9 cellular contexts compared by ENCODE assay signal in the genomic region with DNA sequence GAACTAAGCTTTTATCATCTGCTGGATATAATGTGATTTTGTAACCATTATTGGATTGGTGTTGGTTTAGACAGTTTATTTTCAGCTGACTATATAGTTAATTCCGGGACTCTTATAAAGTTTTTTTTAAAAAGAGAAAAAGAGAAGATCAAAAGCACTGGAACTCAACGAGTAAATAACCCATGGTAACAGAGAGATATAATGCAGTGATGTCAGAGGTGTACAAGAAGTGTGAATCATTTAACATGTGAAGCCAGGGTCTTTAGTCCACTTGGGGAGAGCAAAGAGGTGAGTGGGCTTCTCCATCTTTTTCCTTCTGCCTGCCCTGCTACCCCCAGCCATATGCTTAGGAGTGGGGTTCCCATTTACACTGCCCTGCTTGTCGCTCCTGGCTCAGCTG. TPM values are rescaled to one million over a fixed set of nuclear protein-coding genes. Genes with fewer than 3 reads are reported as not detected.
DNase-seq lines count a peak whose midpoint lies in the region; ATAC-seq and TF ChIP-seq lines count a peak whose summit lies in the region.
"Had no signal": no experiment of that assay in that cellular context is flagged by ENCODE, and none has a peak within 500 bp of the region (broad histone marks: within the 10 kb centered on the region; RNA-seq: fewer than 3 reads in every experiment).

No MANE protein-coding gene starts in this region.

- DNase-seq in GM12865 (ENCODE audit: low read depth) (no peak), OCI-M1 (lab: John Stamatoyannopoulos, UW) (peak; percentile 32), epithelial cell of proximal tubule (ENCODE audit: low read depth) (no peak), skeletal muscle cell (ENCODE audit: low read depth) (no peak), epidermal melanocyte (ENCODE audit: insufficient read length, low spot score) (no peak), GM13976 (ENCODE audit: low spot score) (no peak), NOMO-1 treated with DMSO at 0.1 percent for 48 hours (lab: John Stamatoyannopoulos, UW; ENCODE audit: unreplicated experiment) (no peak)
- DNase-seq: activated CD4-positive, alpha-beta T cell treated with anti-CD3 and anti-CD28 coated beads, Interleukin-2, amount 50 U/mL, for 1 hour had no signal

- TF ChIP-seq CTCF in GM12865 (IDR thresholded peaks at IDR 0.05; ENCODE audit: insufficient read depth, low read depth, low read length, missing control alignments) (no peak), epithelial cell of proximal tubule (conservative IDR thresholded peaks at IDR 0.05; ENCODE audit: low read depth, low read length) (no peak), GM13976 (IDR thresholded peaks at IDR 0.05; ENCODE audit: borderline replicate concordance, control extremely low read depth, extremely low read depth, insufficient read depth, missing control alignments) (no peak)

- in situ Hi-C loops in GM13976 (cut with MboI; ENCODE audit: low sequenced_read_pairs, unreplicated experiment) = no loop called here

- H3K4me3 ChIP-seq in GM12865 (ENCODE audit: low read depth, low read length) = peak overlapping the region; percentile 75
- H3K4me3 ChIP-seq in epithelial cell of proximal tubule (ENCODE audit: low read depth, low read length) = peak overlapping the region; percentile 62
- peak overlapping the region; percentile 73 for H3K4me3 ChIP-seq in skeletal muscle cell (ENCODE audit: low read depth, low read length)

- no peak for ATAC-seq in HG03460 (IDR thresholded peaks at IDR 0.05; ENCODE audit: unreplicated experiment)

RNA-seq across cellular contexts. Expression of gene TMEM165, which starts 3.2 kb away (rescaled TPM):
- 122 and 151 TPM in 2 replicates for total RNA-seq in epithelial cell of proximal tubule

RNA-seq across cellular contexts. Expression of gene SRD5A3, which starts 52.9 kb away (rescaled TPM):
- total RNA-seq in epithelial cell of proximal tubule = 9.7 and 15.3 TPM in 2 replicates
